In the genomic region with DNA sequence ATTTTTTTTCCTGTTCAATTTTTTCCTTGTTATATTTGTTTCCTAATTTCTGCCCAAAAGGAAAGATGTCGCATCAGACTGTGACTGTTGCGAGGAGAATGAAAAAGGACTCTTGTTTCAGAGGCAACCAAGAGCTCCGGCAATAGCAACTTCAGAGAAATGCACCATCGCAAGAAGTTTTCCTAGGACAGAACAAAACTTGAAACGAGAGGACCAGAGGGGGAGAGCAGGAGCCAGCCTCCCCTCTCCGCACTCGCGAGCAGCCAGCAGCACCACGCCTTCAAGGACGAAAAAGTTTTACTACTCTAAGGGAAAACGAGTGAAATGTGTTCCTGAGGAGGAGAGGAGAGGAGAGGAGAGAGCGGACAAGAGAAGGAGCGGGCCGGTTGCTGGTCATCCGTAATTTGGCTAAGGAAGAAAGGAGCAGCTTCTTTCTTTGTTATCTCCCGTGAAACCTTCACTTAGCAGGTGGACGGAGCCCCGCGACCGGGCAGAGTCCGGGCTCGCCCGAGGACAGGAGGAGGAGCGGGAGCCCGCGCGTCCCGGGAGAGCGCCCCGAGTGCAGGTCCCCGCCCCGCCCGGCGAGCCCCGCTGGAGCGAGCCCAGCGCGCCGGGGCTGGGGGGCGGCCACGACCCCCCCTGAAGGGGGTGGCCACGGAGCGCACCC, we compare ENCODE assay signal across 9 cellular contexts. TPM values are rescaled to one million over a fixed set of nuclear protein-coding genes. Genes with fewer than 3 reads are reported as not detected.
DNase-seq lines count a peak whose midpoint lies in the region; ATAC-seq lines count a peak whose summit lies in the region.
"Had no signal": no experiment of that assay in that cellular context is flagged by ENCODE, and none has a peak within 500 bp of the region (broad histone marks: within the 10 kb centered on the region; RNA-seq: fewer than 3 reads in every experiment).

No MANE protein-coding gene starts in this region.

- CTCF ChIA-PET in naive thymus-derived CD4-positive, alpha-beta T cell (lab: Charles Lee) = no interaction called here

- H3K27me3 ChIP-seq in H7 (ENCODE audit: control insufficient read depth, insufficient read depth, low read length) = peaks cover 87% of the 10 kb centered on the region
- peaks cover 10 to 42% of the 10 kb centered on the region in 2 donors for H3K27me3 ChIP-seq in naive thymus-derived CD4-positive, alpha-beta T cell (ENCODE audit: control insufficient read depth in 2 of 2, insufficient read depth in 2 of 2, low read length in 2 of 2)

- POLR2A ChIA-PET in naive thymus-derived CD4-positive, alpha-beta T cell (lab: Charles Lee) = no interaction called here

- peak overlapping the region; percentile 39; the same call in 1 of the 2 replicates for H3K4me3 ChIP-seq in H7 (ENCODE audit: insufficient read depth, low read depth, low read length)
- H3K4me3 ChIP-seq in naive thymus-derived CD4-positive, alpha-beta T cell (ENCODE audit: low read length) = peak overlapping the region; percentile 0

- no peaks in the 10 kb centered on the region for H3K36me3 ChIP-seq in H7 (replicated peaks; ENCODE audit: control insufficient read depth, insufficient read depth, low read length)
- no peaks in the 10 kb centered on the region for H3K36me3 ChIP-seq in naive thymus-derived CD4-positive, alpha-beta T cell (ENCODE audit: control insufficient read depth in 2 of 3, insufficient read depth in 3 of 3, low read length in 3 of 3)

- in situ Hi-C loops in ACHN (cut with HindIII; ENCODE audit: low pct_ligation_motif_present, low pct_unique_long_range_greater_than_20kb, low sequenced_read_pairs) = no loop called here
- in situ Hi-C loops in G401 (cut with HindIII; ENCODE audit: low sequenced_read_pairs) = no loop called here

- no peaks in the 10 kb centered on the region for H3K9me3 ChIP-seq in naive thymus-derived CD4-positive, alpha-beta T cell (ENCODE audit: control insufficient read depth in 2 of 3, low read length in 3 of 3)

- peaks cover 31 to 68% (median 45%) of the 10 kb centered on the region in 7 donors for H3K4me1 Mint-ChIP-seq in naive thymus-derived CD4-positive, alpha-beta T cell

- DNase-seq in ACHN (peak; percentile 65), H7 (peak; percentile 61), astrocyte of the hippocampus (ENCODE audit: low read depth, low spot score) (peak; percentile 74), UCSD-AML1 (lab: John Stamatoyannopoulos, UW; ENCODE audit: unreplicated experiment) (no peak), G401 (ENCODE audit: low spot score) (no peak), NCI-H774 (lab: John Stamatoyannopoulos, UW) (no peak)
- no peak for DNase-seq in naive thymus-derived CD4-positive, alpha-beta T cell
- DNase-seq: NCI-H187 had no signal

- intact Hi-C loops in naive thymus-derived CD4-positive, alpha-beta T cell (cut with micrococcal nuclease) = no loop called here

- no peak for ATAC-seq in naive thymus-derived CD4-positive, alpha-beta T cell
- no peak for ATAC-seq in HG03354 (IDR thresholded peaks at IDR 0.05; ENCODE audit: poor library complexity, severe bottlenecking, unreplicated experiment)

- H3K4me3 Mint-ChIP-seq in naive thymus-derived CD4-positive, alpha-beta T cell = peak overlapping the region; percentile 81 to 93 (median 89)

- peaks cover 70 to 81% (median 78%) of the 10 kb centered on the region in 5 donors for H3K27me3 Mint-ChIP-seq in naive thymus-derived CD4-positive, alpha-beta T cell

- H3K27ac Mint-ChIP-seq in naive thymus-derived CD4-positive, alpha-beta T cell = peak overlapping the region in 5 of 9 donors; percentile 38 to 95 (median 77)

- no peak overlapping the region for H3K27ac ChIP-seq in naive thymus-derived CD4-positive, alpha-beta T cell (ENCODE audit: low read depth, low read length)

- H3K36me3 Mint-ChIP-seq in naive thymus-derived CD4-positive, alpha-beta T cell = peaks cover 0 to 17% (median 5%) of the 10 kb centered on the region in 5 donors

- peaks cover 1 to 33% (median 16%) of the 10 kb centered on the region in 11 donors for H3K9me3 Mint-ChIP-seq in naive thymus-derived CD4-positive, alpha-beta T cell

- H3K4me1 ChIP-seq in naive thymus-derived CD4-positive, alpha-beta T cell (ENCODE audit: control insufficient read depth in 2 of 2, insufficient read depth in 2 of 2, low read length in 2 of 2) = peaks cover 0 to 15% of the 10 kb centered on the region in 2 donors

RNA-seq across cellular contexts. Expression of a gene that starts 0.7 kb away (rescaled TPM):
- total RNA-seq in H7 (2014; rRNA removed; shearing (Covaris generic)) = not detected in 2 replicates
- not detected for total RNA-seq in naive thymus-derived CD4-positive, alpha-beta T cell
- polyA plus RNA-seq in naive thymus-derived CD4-positive, alpha-beta T cell = not detected
- total RNA-seq in G401 (2014; rRNA removed; shearing (Covaris generic)) = not detected in 2 replicates

Comparison
In these comparisons a context has a peak if more than half of its experiments do, and no peak if none do; other contexts are left out.
1. DNase-seq: peak in ACHN (single experiment), H7 (single experiment) and astrocyte of the hippocampus (single experiment); none in naive thymus-derived CD4-positive, alpha-beta T cell (0 of 9), UCSD-AML1 (single experiment), G401 (single experiment) and NCI-H774 (single experiment).